In the genomic region with DNA sequence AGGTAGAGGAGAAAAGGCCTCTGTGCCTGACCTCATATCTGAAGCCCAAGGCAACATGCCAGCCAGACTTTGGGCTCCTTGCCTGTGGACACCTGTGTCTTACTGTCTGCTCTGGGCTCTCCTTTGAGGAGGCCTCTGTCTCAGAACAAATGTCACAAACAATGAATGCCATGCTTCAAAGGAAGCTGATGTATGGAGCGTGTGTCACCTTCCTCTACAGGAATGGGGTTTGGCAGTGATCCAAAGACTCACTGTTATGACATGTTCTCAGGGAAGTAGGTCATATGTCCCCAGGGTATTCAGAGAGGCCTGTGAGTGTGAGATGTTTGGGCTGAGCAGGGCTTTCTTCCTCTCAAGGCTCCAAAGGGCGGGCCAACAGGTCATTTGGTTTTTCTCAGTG, we compare ENCODE assay signal across 1 cellular context.
TF ChIP-seq lines count a peak whose summit lies in the region.

No MANE protein-coding gene starts in this region.

TF ChIP-seq in SK-N-SH treated with all-trans-retinoic acid at 6 μM for 48 hours, 23 proteins besides CTCF, POLR2A, EP300 and RAD21 (continued from another document):
- TF ChIP-seq PPARA (CRISPR knock-in tag; IDR thresholded peaks at IDR 0.05; ENCODE audit: borderline replicate concordance) (no peak), ZFP30 (CRISPR knock-in tag; IDR thresholded peaks at IDR 0.05) (no peak), ZNF70 (CRISPR knock-in tag; IDR thresholded peaks at IDR 0.05) (no peak), POU6F1 (CRISPR knock-in tag; IDR thresholded peaks at IDR 0.05; ENCODE audit: borderline replicate concordance, low read depth) (no peak), ISL1 (CRISPR knock-in tag; IDR thresholded peaks at IDR 0.05) (no peak), PATZ1 (CRISPR knock-in tag; IDR thresholded peaks at IDR 0.05; ENCODE audit: borderline replicate concordance) (no peak), GLIS3 (CRISPR knock-in tag; IDR thresholded peaks at IDR 0.05) (no peak), OSR1 (CRISPR knock-in tag; IDR thresholded peaks at IDR 0.05) (no peak), ZNF565 (CRISPR knock-in tag; conservative IDR thresholded peaks at IDR 0.05; ENCODE audit: low read depth) (no peak)
- TF ChIP-seq, protein P1, sequence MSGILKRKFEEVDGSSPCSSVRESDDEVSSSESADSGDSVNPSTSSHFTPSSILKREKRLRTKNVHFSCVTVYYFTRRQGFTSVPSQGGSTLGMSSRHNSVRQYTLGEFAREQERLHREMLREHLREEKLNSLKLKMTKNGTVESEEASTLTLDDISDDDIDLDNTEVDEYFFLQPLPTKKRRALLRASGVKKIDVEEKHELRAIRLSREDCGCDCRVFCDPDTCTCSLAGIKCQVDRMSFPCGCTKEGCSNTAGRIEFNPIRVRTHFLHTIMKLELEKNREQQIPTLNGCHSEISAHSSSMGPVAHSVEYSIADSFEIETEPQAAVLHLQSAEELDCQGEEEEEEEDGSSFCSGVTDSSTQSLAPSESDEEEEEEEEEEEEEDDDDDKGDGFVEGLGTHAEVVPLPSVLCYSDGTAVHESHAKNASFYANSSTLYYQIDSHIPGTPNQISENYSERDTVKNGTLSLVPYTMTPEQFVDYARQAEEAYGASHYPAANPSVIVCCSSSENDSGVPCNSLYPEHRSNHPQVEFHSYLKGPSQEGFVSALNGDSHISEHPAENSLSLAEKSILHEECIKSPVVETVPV (CRISPR knock-in tag; IDR thresholded peaks at IDR 0.05): no peak
